ENCODE assay signal across 10 cellular contexts in genomic region chr16:79595916-79596450, GRCh38. TPM values are rescaled to one million over a fixed set of nuclear protein-coding genes. Genes with fewer than 3 reads are reported as not detected.
DNase-seq lines count a peak whose midpoint lies in the region; ATAC-seq and TF ChIP-seq lines count a peak whose summit lies in the region.
"Had no signal": no experiment of that assay in that cellular context is flagged by ENCODE, and none has a peak within 500 bp of the region (broad histone marks: within the 10 kb centered on the region; RNA-seq: fewer than 3 reads in every experiment).

No MANE protein-coding gene starts in this region.

- H3K36me3 ChIP-seq in colonic mucosa, result no peaks in the 10 kb centered on the region
- no peaks in the 10 kb centered on the region for H3K36me3 ChIP-seq in thoracic aorta

- H3K9me3 Mint-ChIP-seq in activated T-cell treated with anti-CD3 and anti-CD28 coated beads, Interleukin-2, amount 50 U/mL, for 4 hours, result no peaks in the 10 kb centered on the region

- ATAC-seq in activated T-cell treated with anti-CD3 and anti-CD28 coated beads, Interleukin-2, amount 50 U/mL, for 4 hours, result no peak
- ATAC-seq in thoracic aorta (ENCODE audit: insufficient number of reproducible peaks, low FRiP score, low read depth), result no peak
- no peak for ATAC-seq in HG02884 (IDR thresholded peaks at IDR 0.05; ENCODE audit: unreplicated experiment)
- ATAC-seq in HG02852 (IDR thresholded peaks at IDR 0.05; ENCODE audit: unreplicated experiment), result no peak

- H3K4me3 Mint-ChIP-seq in activated T-cell treated with anti-CD3 and anti-CD28 coated beads, Interleukin-2, amount 50 U/mL, for 4 hours, result peak overlapping the region; percentile 86

- H3K36me3 Mint-ChIP-seq in activated T-cell treated with anti-CD3 and anti-CD28 coated beads, Interleukin-2, amount 50 U/mL, for 4 hours (ENCODE audit: insufficient read depth), result peaks cover 26% of the 10 kb centered on the region

- peaks cover 28% of the 10 kb centered on the region for H3K4me1 Mint-ChIP-seq in activated T-cell treated with anti-CD3 and anti-CD28 coated beads, Interleukin-2, amount 50 U/mL, for 4 hours (ENCODE audit: low read depth)

- H3K27me3 ChIP-seq in colonic mucosa (peaks cover 4% of the 10 kb centered on the region), mononuclear cell (ENCODE audit: insufficient read depth, low read length) (peaks cover 30% of the 10 kb centered on the region), thoracic aorta (replicated peaks; ENCODE audit: insufficient read depth) (no peaks in the 10 kb centered on the region)

- no peaks in the 10 kb centered on the region for H3K4me1 ChIP-seq in colonic mucosa
- H3K4me1 ChIP-seq in mononuclear cell (ENCODE audit: insufficient read depth, low read length), result peaks cover 5% of the 10 kb centered on the region
- H3K4me1 ChIP-seq in thoracic aorta (ENCODE audit: control insufficient read depth in 1 of 2, low read depth in 2 of 2), result peaks cover 9 to 35% of the 10 kb centered on the region in 2 donors

- no peak for DNase-seq in activated T-cell treated with anti-CD3 and anti-CD28 coated beads, Interleukin-2, amount 50 U/mL, for 4 hours
- DNase-seq in activated T-cell treated with anti-CD3 and anti-CD28 coated beads for 4 hours (no peak), colonic mucosa (no peak), thoracic aorta (ENCODE audit: low spot score) (no peak), LoVo (ENCODE audit: low spot score) (no peak)
- DNase-seq: AML-193 had no signal

- H3K9ac ChIP-seq in colonic mucosa (ENCODE audit: low read depth in 2 of 2, low read length in 2 of 2), result peak overlapping the region in 1 of 2 donors; percentile 18

- intact Hi-C loops in colonic mucosa (cut with DNase I), result no loop called here

- H3K27ac ChIP-seq in colonic mucosa (peak overlapping the region; percentile 31), thoracic aorta (peak overlapping the region; percentile 26 to 41)
- H3K27ac ChIP-seq: HL-60 had no signal

- H3K4me3 ChIP-seq in colonic mucosa (peak overlapping the region; percentile 22), mononuclear cell (ENCODE audit: low read length) (peak overlapping the region; percentile 18), thoracic aorta (peak overlapping the region; percentile 86)

- H3K9me3 ChIP-seq in colonic mucosa, result no peaks in the 10 kb centered on the region
- H3K9me3 ChIP-seq in mononuclear cell (ENCODE audit: low read depth, low read length), result no peaks in the 10 kb centered on the region
- no peaks in the 10 kb centered on the region for H3K9me3 ChIP-seq in thoracic aorta

- no peak for TF ChIP-seq CTCF in colonic mucosa (IDR thresholded peaks at IDR 0.05)
- no peak for TF ChIP-seq CTCF in thoracic aorta (IDR thresholded peaks at IDR 0.05)

- H3K27me3 Mint-ChIP-seq in activated T-cell treated with anti-CD3 and anti-CD28 coated beads, Interleukin-2, amount 50 U/mL, for 4 hours (ENCODE audit: low read depth), result peaks cover 2% of the 10 kb centered on the region

RNA-seq across cellular contexts. Expression of gene MAF, which starts 4.6 kb away (rescaled TPM):
- total RNA-seq in activated T-cell treated with anti-CD3 and anti-CD28 coated beads, Interleukin-2, amount 50 U/mL, for 4 hours, result 100 to 1,000 TPM in 2 of 3 donors, 10 to 100 TPM in 1; 71.5 to 148 (median 141) TPM
- total RNA-seq in colonic mucosa, result 10 to 100 TPM; 12.3 to 21.1 TPM
- total RNA-seq in mononuclear cell, result 9.1 TPM
- 10 to 100 TPM; 20.0 to 41.8 TPM for total RNA-seq in thoracic aorta

Comparison
In these comparisons a context has a peak if more than half of its experiments do, and no peak if none do; other contexts are left out.
1. H3K4me3 ChIP-seq: peak in every context shown above with its lines; median percentile 86 in thoracic aorta; 22 in colonic mucosa; 18 in mononuclear cell.